Comparison of ENCODE assay signal across 8 cellular contexts in genomic region chr3:58333206-58334012, GRCh38. TPM values are rescaled to one million over a fixed set of nuclear protein-coding genes. Genes with fewer than 3 reads are reported as not detected.
DNase-seq lines count a peak whose midpoint lies in the region; ATAC-seq and TF ChIP-seq lines count a peak whose summit lies in the region.

No MANE protein-coding gene starts in this region.

- peak overlapping the region; percentile 86 for H3K27ac ChIP-seq in KOPT-K1 (ENCODE audit: low read depth, low read length, poor library complexity, severe bottlenecking)
- peak overlapping the region; percentile 99 for H3K27ac ChIP-seq in temporal lobe (ENCODE audit: low read depth, low read length)

- no peaks in the 10 kb centered on the region for H3K9me3 Mint-ChIP-seq in endothelial cell (ENCODE audit: unreplicated experiment)
- no peaks in the 10 kb centered on the region for H3K9me3 Mint-ChIP-seq in mesothelial cell of epicardium

- H3K27ac Mint-ChIP-seq in endothelial cell (ENCODE audit: unreplicated experiment) = peak overlapping the region; percentile 24
- H3K27ac Mint-ChIP-seq in mesothelial cell of epicardium = peak overlapping the region; percentile 85

- H3K4me3 Mint-ChIP-seq in endothelial cell (ENCODE audit: unreplicated experiment) (peak overlapping the region; percentile 99), mesothelial cell of epicardium (peak overlapping the region; percentile 99)

- H3K27me3 Mint-ChIP-seq in endothelial cell (ENCODE audit: unreplicated experiment) (peaks cover 5% of the 10 kb centered on the region), mesothelial cell of epicardium (ENCODE audit: low read depth) (no peaks in the 10 kb centered on the region)

- in situ Hi-C loops in G401 (cut with HindIII; ENCODE audit: low sequenced_read_pairs) = no loop called here

- H3K4me1 Mint-ChIP-seq in endothelial cell (ENCODE audit: unreplicated experiment) (peaks cover 14% of the 10 kb centered on the region), mesothelial cell of epicardium (peaks cover 22% of the 10 kb centered on the region)

- peaks cover 23% of the 10 kb centered on the region for H3K36me3 ChIP-seq in KOPT-K1 (ENCODE audit: insufficient read depth, low read length)

- DNase-seq in G401 (ENCODE audit: low spot score) (peak; percentile 59), endothelial cell (ENCODE audit: low spot score) (peak; percentile 22), mesothelial cell of epicardium (ENCODE audit: low spot score in 2 of 2, unreplicated experiment in 2 of 2) (peak in 1 of 2 experiments; percentile 45)
- peak; percentile 39 to 47 for DNase-seq in activated CD4-positive, alpha-beta T cell treated with anti-CD3 and anti-CD28 coated beads, Interleukin-2, amount 50 U/mL, for 48 hours

- TF ChIP-seq CTCF in endothelial cell (IDR thresholded peaks at IDR 0.05; ENCODE audit: unreplicated experiment) = no peak
- no peak for TF ChIP-seq CTCF in mesothelial cell of epicardium (IDR thresholded peaks at IDR 0.05; ENCODE audit: unreplicated experiment)

- H3K36me3 Mint-ChIP-seq in endothelial cell (ENCODE audit: low read depth, unreplicated experiment) (no peaks in the 10 kb centered on the region), mesothelial cell of epicardium (no peaks in the 10 kb centered on the region)

- ATAC-seq in GM21723 (IDR thresholded peaks at IDR 0.05; ENCODE audit: unreplicated experiment) (peak; percentile 62), HG03520 (IDR thresholded peaks at IDR 0.05; ENCODE audit: unreplicated experiment) (no peak)

- H3K9me3 ChIP-seq in KOPT-K1 (ENCODE audit: insufficient read depth, low read length, poor library complexity, severe bottlenecking) = no peaks in the 10 kb centered on the region

RNA-seq across cellular contexts. Expression of gene PXK, which starts 0.7 kb away (rescaled TPM):
- 17.0 and 18.4 TPM in 2 replicates for total RNA-seq in G401 (2014; rRNA removed; shearing (Covaris generic))
- total RNA-seq in endothelial cell (ENCODE audit: unreplicated experiment) = 18.8 TPM
- total RNA-seq in mesothelial cell of epicardium = 15.0 to 15.9 TPM (median 15.4 TPM) in 3 replicates
- 20.4 TPM for total RNA-seq in temporal lobe

RNA-seq across cellular contexts. Expression of gene HTD2, which starts 27.1 kb away (rescaled TPM):
- 7.3 and 19.6 TPM in 2 replicates for total RNA-seq in G401 (2014; rRNA removed; shearing (Covaris generic))
- total RNA-seq in endothelial cell (ENCODE audit: unreplicated experiment) = 8.4 TPM
- 7.7 to 9.4 TPM (median 8.3 TPM) in 3 replicates for total RNA-seq in mesothelial cell of epicardium
- 9.3 TPM for total RNA-seq in temporal lobe

RNA-seq across cellular contexts. Expression of gene RPP14, which starts 27.4 kb away (rescaled TPM):
- 17.0 and 25.1 TPM in 2 replicates for total RNA-seq in G401 (2014; rRNA removed; shearing (Covaris generic))
- total RNA-seq in endothelial cell (ENCODE audit: unreplicated experiment) (15.2 TPM), mesothelial cell of epicardium (19.0 to 24.2 TPM (median 21.3 TPM) in 3 replicates), temporal lobe (13.3 TPM)
